In genomic region chr5:34008721-34009120, GRCh38 we compare ENCODE assay signal across 8 cellular contexts. TPM values are rescaled to one million over a fixed set of nuclear protein-coding genes. Genes with fewer than 3 reads are reported as not detected.
A peak's percentile ranks its signal among the peaks of the same experiment; 100 is the strongest.
DNase-seq lines count a peak whose midpoint lies in the region; ATAC-seq, FAIRE-seq and TF ChIP-seq lines count a peak whose summit lies in the region.

No MANE protein-coding gene starts in this region.

- H3K4me1 ChIP-seq in HEK293 (ENCODE audit: control insufficient read depth, insufficient read depth, low read length) (peaks cover 9% of the 10 kb centered on the region), HepG2 (ENCODE audit: insufficient read depth, low read length) (peaks cover 51% of the 10 kb centered on the region), transverse colon (peaks cover 0 to 60% (median 27%) of the 10 kb centered on the region in 4 donors)

- H3K36me3 Mint-ChIP-seq in activated naive CD8-positive, alpha-beta T cell treated with anti-CD3 and anti-CD28 coated beads, Interleukin-2, amount 10 ng/mL, durations not matched to agents 7 days and 5 days: peaks cover 11% of the 10 kb centered on the region

- peaks cover under 1% of the 10 kb centered on the region for H3K9me3 Mint-ChIP-seq in activated naive CD8-positive, alpha-beta T cell treated with anti-CD3 and anti-CD28 coated beads, Interleukin-2, amount 10 ng/mL, durations not matched to agents 7 days and 5 days

- peaks cover 23% of the 10 kb centered on the region for H3K4me1 Mint-ChIP-seq in activated naive CD8-positive, alpha-beta T cell treated with anti-CD3 and anti-CD28 coated beads, Interleukin-2, amount 10 ng/mL, durations not matched to agents 7 days and 5 days

- H4K20me1 ChIP-seq in HepG2 (ENCODE audit: insufficient read depth, low read length): no peaks in the 10 kb centered on the region

- TF ChIP-seq EP300 in HepG2 (IDR thresholded peaks at IDR 0.05; ENCODE audit: low read depth in 2 of 2, low read length in 2 of 2): no peak
- TF ChIP-seq EP300 in HepG2 (CRISPR knock-in tag; IDR thresholded peaks at IDR 0.05; ENCODE audit: borderline replicate concordance): no peak
- no peak for TF ChIP-seq EP300 in transverse colon (IDR thresholded peaks at IDR 0.05; ENCODE audit: low read depth)

- H3K27me3 Mint-ChIP-seq in activated naive CD8-positive, alpha-beta T cell treated with anti-CD3 and anti-CD28 coated beads, Interleukin-2, amount 10 ng/mL, durations not matched to agents 7 days and 5 days: peaks cover 5% of the 10 kb centered on the region

- TF ChIP-seq POLR2A in HepG2 (IDR thresholded peaks at IDR 0.05; ENCODE audit: insufficient read depth in 1 of 2, low read depth in 2 of 2, low read length in 2 of 2): no peak
- TF ChIP-seq POLR2A in transverse colon (IDR thresholded peaks at IDR 0.05): no peak

- CTCF ChIA-PET in HEK293 (lab: Yijun Ruan, JAX) (interaction anchor here (1.1 to 1.7 kb wide), 2 partner anchors 9 to 11 kb away, joined by 3 to 9 read pairs; no protein-coding TSS in a partner anchor), HepG2 (lab: Yijun Ruan, JAX; ENCODE audit: low intra/inter-chr PET ratio, low total read pairs) (no interaction called here)

- H3K36me3 ChIP-seq in HEK293 (ENCODE audit: control insufficient read depth in 2 of 2, insufficient read depth in 1 of 2, low read length in 2 of 2): peaks cover 0 to 11% of the 10 kb centered on the region in 2 experiments; a peak in 1 of 3 replicates
- peaks cover 0 to 11% of the 10 kb centered on the region in 2 experiments; a peak in 2 of 5 replicates for H3K36me3 ChIP-seq in HepG2 (replicated peaks in 1 of 2; ENCODE audit: control insufficient read depth in 1 of 2, insufficient read depth in 2 of 2, low read length in 2 of 2)
- H3K36me3 ChIP-seq in transverse colon: peaks cover 0 to 8% (median 1%) of the 10 kb centered on the region in 4 donors

- no peak for FAIRE-seq in HepG2 (lab: Jason Lieb, UNC)

- H3K27me3 ChIP-seq in HepG2 (ENCODE audit: control insufficient read depth in 1 of 2, insufficient read depth in 2 of 2, low read length in 2 of 2): no peaks in the 10 kb centered on the region; a peak in 1 of 5 replicates
- H3K27me3 ChIP-seq in transverse colon: no peaks in the 10 kb centered on the region

- no peak for ATAC-seq in activated naive CD8-positive, alpha-beta T cell treated with anti-CD3 and anti-CD28 coated beads, Interleukin-2, amount 10 ng/mL, durations not matched to agents 7 days and 5 days (ENCODE audit: low read depth)
- no peak for ATAC-seq in HepG2
- ATAC-seq in HG03521 (IDR thresholded peaks at IDR 0.05; ENCODE audit: unreplicated experiment): no peak

- WGBS in HepG2 (ENCODE audit: low lambda C conversion rate): 2% methylated on average over 2 of the region's 2 CpGs
- 10% methylated on average over 2 of the region's 2 CpGs for WGBS in transverse colon (ENCODE audit: low coverage in 1 of 2), 2 donors

- H3K27ac Mint-ChIP-seq in activated naive CD8-positive, alpha-beta T cell treated with anti-CD3 and anti-CD28 coated beads, Interleukin-2, amount 10 ng/mL, durations not matched to agents 7 days and 5 days: peak overlapping the region; percentile 90

- no peak for TF ChIP-seq RAD21 in HepG2 (CRISPR knock-in tag; IDR thresholded peaks at IDR 0.05)

- POLR2A ChIA-PET in HEK293 (lab: Yijun Ruan, JAX) (interaction anchor here (0.8 to 1.5 kb wide), 10 partner anchors 9 to 920 kb away, joined by 3 to 6 read pairs (median 4); partner anchors contain the start of genes C1QTNF3 and DNAJC21), HepG2 (lab: Yijun Ruan, JAX) (interaction anchor here (0.7 to 2.7 kb wide), 12 partner anchors 9 to 568 kb away, joined by 3 to 49 read pairs (median 8); partner anchors contain the start of gene TARS1)
- POLR2A ChIA-PET in activated naive CD8-positive, alpha-beta T cell treated with anti-CD3 and anti-CD28 coated beads, Interleukin-2, amount 10 ng/mL, durations not matched to agents 7 days and 5 days (lab: Charles Lee): interaction anchor here (1.0 to 1.7 kb wide), 4 partner anchors 12 to 921 kb away, joined by 3 to 13 read pairs (median 6); partner anchors contain the start of gene DNAJC21

- peak overlapping the region; percentile 87 for H3K4me3 Mint-ChIP-seq in activated naive CD8-positive, alpha-beta T cell treated with anti-CD3 and anti-CD28 coated beads, Interleukin-2, amount 10 ng/mL, durations not matched to agents 7 days and 5 days

- intact Hi-C loops in HepG2 (cut with micrococcal nuclease; ENCODE audit: unreplicated experiment): loop anchor here (2.0 kb wide), 1 partner anchor 906 kb away; the partner anchor contains the start of genes BRIX1 and RAD1
- intact Hi-C loops in transverse colon (cut with DNase I; ENCODE audit: low total_unique reads): no loop called here

- peak overlapping the region; percentile 88 for H3K9ac ChIP-seq in HepG2 (ENCODE audit: insufficient read depth, low read depth, low read length)

- peaks cover 14% of the 10 kb centered on the region for H3K79me2 ChIP-seq in HepG2 (ENCODE audit: insufficient read depth, low read length)

- H3K27ac ChIP-seq in HEK293 (ENCODE audit: extremely low read depth, low read depth, low read length): peak overlapping the region; percentile 92; the same call in 1 of the 2 replicates
- peak overlapping the region; percentile 99 for H3K27ac ChIP-seq in HepG2 (ENCODE audit: extremely low read length, insufficient read depth, low read length)
- peak overlapping the region; percentile 89 to 98 (median 97) for H3K27ac ChIP-seq in transverse colon

- H3K9me3 ChIP-seq in HEK293 (ENCODE audit: control insufficient read depth, insufficient read depth, low read depth, low read length) (no peaks in the 10 kb centered on the region; the same call in 1 of the 2 replicates), HepG2 (ENCODE audit: low read length) (no peaks in the 10 kb centered on the region), transverse colon (no peaks in the 10 kb centered on the region)

- peak overlapping the region; percentile 98 for H3K4me2 ChIP-seq in HepG2 (ENCODE audit: low read depth, low read length)

- peak overlapping the region; percentile 46 for H2AFZ ChIP-seq in HepG2 (ENCODE audit: low read length)

- peak overlapping the region; percentile 81; the same call in 1 of the 2 replicates for H3K4me3 ChIP-seq in HEK293 (ENCODE audit: low read depth, low read length)
- H3K4me3 ChIP-seq in HepG2 (replicated peaks in 1 of 3; ENCODE audit: insufficient read depth in 1 of 3, low read depth in 2 of 3, low read length in 3 of 3): peak overlapping the region; percentile 78 to 87 (median 86)
- peak overlapping the region; percentile 28 to 70 (median 64) for H3K4me3 ChIP-seq in transverse colon

- no TSS peak for BruUV-seq in HepG2 (replicated peaks; lab: Mats Ljungman, UMichigan)

- in situ Hi-C loops in HepG2 (cut with HindIII; ENCODE audit: extremely low pct_ligation_motif_present, low pct_unique_long_range_greater_than_20kb) (no loop called here), transverse colon (cut with MboI; ENCODE audit: low pct_ligation_motif_present in 1 of 4, low pct_unique_long_range_greater_than_20kb in 1 of 4, low sequenced_read_pairs in 3 of 4) (loop anchor here in 3 of 4 donors (25.0 kb wide), 2 partner anchors 454 to 904 kb away; partner anchors contain the start of genes BRIX1 (in 2 of the 3) and RAD1 (in 2 of the 3))

- peak; percentile 11 for DNase-seq in A172 (ENCODE audit: low spot score)
- no peak for DNase-seq in activated naive CD8-positive, alpha-beta T cell treated with anti-CD3 and anti-CD28 coated beads, Interleukin-2, amount 10 ng/mL, durations not matched to agents 7 days and 5 days
- no peak for DNase-seq in HepG2 (ENCODE audit: low spot score)
- DNase-seq in transverse colon: no peak
- no peak for DNase-seq in Ammon's horn (ENCODE audit: low spot score)
- DNase-seq in HCEC 1CT: no peak

- TF ChIP-seq CTCF in HEK293 (tag by site-specific recombination; IDR thresholded peaks at IDR 0.05) (no peak), HepG2 (CRISPR knock-in tag; IDR thresholded peaks at IDR 0.05) (no peak), transverse colon (IDR thresholded peaks at IDR 0.05) (no peak)

RNA-seq across cellular contexts. Expression of gene AMACR, which starts 0.9 kb away (rescaled TPM):
- total RNA-seq in A172 (2014; rRNA removed; shearing (Covaris generic)): 16.7 and 25.1 TPM in 2 replicates
- 1 to 10 TPM; 5.9 to 6.1 TPM for total RNA-seq in activated naive CD8-positive, alpha-beta T cell treated with anti-CD3 and anti-CD28 coated beads, Interleukin-2, amount 10 ng/mL, durations not matched to agents 7 days and 5 days
- total RNA-seq in HepG2 (2016; rRNA removed; fragmentation: Illumina TruSeq; extraction: Trizol) (19.7 and 27.7 TPM in 2 replicates), transverse colon (10 to 100 TPM; 39.1 to 88.1 (median 70.6) TPM)
- total RNA-seq in HepG2 (2016; cell fraction: cytosol; rRNA removed; fragmentation: Illumina TruSeq; extraction: Trizol; ENCODE audit: low read depth): 1.8 and 2.6 TPM in 2 replicates
- 20.6 and 25.9 TPM in 2 replicates for total RNA-seq in HepG2 (2016; cell fraction: insoluble cytoplasmic fraction; rRNA removed; fragmentation: Illumina TruSeq; extraction: Trizol)
- total RNA-seq in HepG2 (2016; cell fraction: membrane; rRNA removed; fragmentation: Illumina TruSeq; extraction: Trizol): 4.3 and 5.1 TPM in 2 replicates
- 11.1 and 14.0 TPM in 2 replicates for total RNA-seq in HepG2 (2016; cell fraction: nucleus; rRNA removed; fragmentation: Illumina TruSeq; extraction: Trizol)
- 8.9 and 12.8 TPM in 2 replicates for polyA plus RNA-seq in HepG2 (2011; rRNA removed)
- polyA plus RNA-seq in HepG2 (2011; cell fraction: cytosol; rRNA removed): 10.2 and 15.5 TPM in 2 replicates
- polyA plus RNA-seq in HepG2 (2011; cell fraction: nucleus; rRNA removed): 8.4 and 8.6 TPM in 2 replicates
- polyA plus RNA-seq in HepG2 (2012): 18.2 and 29.1 TPM in 2 replicates
- polyA plus RNA-seq in HepG2 (2016; cell fraction: cytosol; fragmentation: Illumina TruSeq; extraction: Trizol; ENCODE audit: low read depth): 1.9 and 2.0 TPM in 2 replicates
- 26.5 and 27.8 TPM in 2 replicates for polyA plus RNA-seq in HepG2 (2016; cell fraction: insoluble cytoplasmic fraction; fragmentation: Illumina TruSeq; extraction: Trizol; ENCODE audit: low read depth)
- polyA plus RNA-seq in HepG2 (2016; cell fraction: membrane; fragmentation: Illumina TruSeq; extraction: Trizol; ENCODE audit: low read depth): 3.6 and 3.9 TPM in 2 replicates
- 12.7 and 13.2 TPM in 2 replicates for polyA plus RNA-seq in HepG2 (2016; cell fraction: nucleus; fragmentation: Illumina TruSeq; extraction: Trizol; ENCODE audit: insufficient read depth, low read depth)
- polyA minus RNA-seq in HepG2 (2011; rRNA and poly(A)+ RNA removed; ENCODE audit: low replicate concordance): 5.4 and 8.6 TPM in 2 replicates
- polyA minus RNA-seq in HepG2 (2011; cell fraction: cytosol; rRNA and poly(A)+ RNA removed): 10.2 and 11.8 TPM in 2 replicates
- polyA minus RNA-seq in HepG2 (2011; cell fraction: nucleus; rRNA and poly(A)+ RNA removed): 12.7 and 13.4 TPM in 2 replicates

RNA-seq across cellular contexts. Expression of gene SLC45A2, which starts 24.2 kb away (rescaled TPM):
- not detected in 2 replicates for total RNA-seq in A172 (2014; rRNA removed; shearing (Covaris generic))
- total RNA-seq in activated naive CD8-positive, alpha-beta T cell treated with anti-CD3 and anti-CD28 coated beads, Interleukin-2, amount 10 ng/mL, durations not matched to agents 7 days and 5 days: under 1 TPM in 1 of 2 experiments, not detected in 1; 0.40 TPM
- total RNA-seq in HepG2 (2016; rRNA removed; fragmentation: Illumina TruSeq; extraction: Trizol) (0.22 TPM in 1 of 2 replicates, not detected in the other), transverse colon (1 to 10 TPM in 1 of 4 donors, under 1 TPM in 1, not detected in 2; 0.95 to 1.6 TPM)
- total RNA-seq in HepG2 (2016; cell fraction: cytosol; rRNA removed; fragmentation: Illumina TruSeq; extraction: Trizol; ENCODE audit: low read depth): not detected in 2 replicates
- 0.17 TPM in 1 of 2 replicates, not detected in the other for total RNA-seq in HepG2 (2016; cell fraction: insoluble cytoplasmic fraction; rRNA removed; fragmentation: Illumina TruSeq; extraction: Trizol)
- total RNA-seq in HepG2 (2016; cell fraction: membrane; rRNA removed; fragmentation: Illumina TruSeq; extraction: Trizol): not detected in 2 replicates
- 0.34 TPM in 1 of 2 replicates, not detected in the other for total RNA-seq in HepG2 (2016; cell fraction: nucleus; rRNA removed; fragmentation: Illumina TruSeq; extraction: Trizol)
- 0.13 and 0.24 TPM in 2 replicates for polyA plus RNA-seq in HepG2 (2011; rRNA removed)
- polyA plus RNA-seq in HepG2 (2011; cell fraction: cytosol; rRNA removed): 0.13 TPM in 1 of 2 replicates, not detected in the other
- 0.79 and 0.92 TPM in 2 replicates for polyA plus RNA-seq in HepG2 (2011; cell fraction: nucleus; rRNA removed)
- polyA plus RNA-seq in HepG2 (2012): 0.13 and 0.15 TPM in 2 replicates
- not detected in 2 replicates for polyA plus RNA-seq in HepG2 (2016; cell fraction: cytosol; fragmentation: Illumina TruSeq; extraction: Trizol; ENCODE audit: low read depth)
- polyA plus RNA-seq in HepG2 (2016; cell fraction: insoluble cytoplasmic fraction; fragmentation: Illumina TruSeq; extraction: Trizol; ENCODE audit: low read depth): not detected in 2 replicates
- polyA plus RNA-seq in HepG2 (2016; cell fraction: membrane; fragmentation: Illumina TruSeq; extraction: Trizol; ENCODE audit: low read depth): not detected in 2 replicates
- not detected in 2 replicates for polyA plus RNA-seq in HepG2 (2016; cell fraction: nucleus; fragmentation: Illumina TruSeq; extraction: Trizol; ENCODE audit: insufficient read depth, low read depth)
- 0.66 and 0.80 TPM in 2 replicates for polyA minus RNA-seq in HepG2 (2011; rRNA and poly(A)+ RNA removed; ENCODE audit: low replicate concordance)
- not detected in 2 replicates for polyA minus RNA-seq in HepG2 (2011; cell fraction: cytosol; rRNA and poly(A)+ RNA removed)
- polyA minus RNA-seq in HepG2 (2011; cell fraction: nucleus; rRNA and poly(A)+ RNA removed): 2.9 and 4.2 TPM in 2 replicates

RNA-seq across cellular contexts. Expression of gene C1QTNF3, which starts 34.3 kb away (rescaled TPM):
- total RNA-seq in A172 (2014; rRNA removed; shearing (Covaris generic)): not detected in 2 replicates
- total RNA-seq in activated naive CD8-positive, alpha-beta T cell treated with anti-CD3 and anti-CD28 coated beads, Interleukin-2, amount 10 ng/mL, durations not matched to agents 7 days and 5 days: 1 to 10 TPM; 4.1 to 4.8 TPM
- total RNA-seq in HepG2 (2016; rRNA removed; fragmentation: Illumina TruSeq; extraction: Trizol): 1.8 and 3.3 TPM in 2 replicates
- total RNA-seq in HepG2 (2016; cell fraction: cytosol; rRNA removed; fragmentation: Illumina TruSeq; extraction: Trizol; ENCODE audit: low read depth): 0.61 and 0.79 TPM in 2 replicates
- total RNA-seq in HepG2 (2016; cell fraction: insoluble cytoplasmic fraction; rRNA removed; fragmentation: Illumina TruSeq; extraction: Trizol): 1.5 and 3.2 TPM in 2 replicates
- total RNA-seq in HepG2 (2016; cell fraction: membrane; rRNA removed; fragmentation: Illumina TruSeq; extraction: Trizol): 1.5 and 1.9 TPM in 2 replicates
- total RNA-seq in HepG2 (2016; cell fraction: nucleus; rRNA removed; fragmentation: Illumina TruSeq; extraction: Trizol): 8.0 and 8.4 TPM in 2 replicates
- 9.1 and 10.8 TPM in 2 replicates for polyA plus RNA-seq in HepG2 (2011; rRNA removed)
- polyA plus RNA-seq in HepG2 (2011; cell fraction: cytosol; rRNA removed): 1.9 and 3.1 TPM in 2 replicates
- 21.6 and 21.8 TPM in 2 replicates for polyA plus RNA-seq in HepG2 (2011; cell fraction: nucleus; rRNA removed)
- 4.9 and 5.2 TPM in 2 replicates for polyA plus RNA-seq in HepG2 (2012)
- 0.72 and 0.79 TPM in 2 replicates for polyA plus RNA-seq in HepG2 (2016; cell fraction: cytosol; fragmentation: Illumina TruSeq; extraction: Trizol; ENCODE audit: low read depth)
- 2.0 and 3.0 TPM in 2 replicates for polyA plus RNA-seq in HepG2 (2016; cell fraction: insoluble cytoplasmic fraction; fragmentation: Illumina TruSeq; extraction: Trizol; ENCODE audit: low read depth)
- polyA plus RNA-seq in HepG2 (2016; cell fraction: membrane; fragmentation: Illumina TruSeq; extraction: Trizol; ENCODE audit: low read depth): 1.2 and 1.8 TPM in 2 replicates
- polyA plus RNA-seq in HepG2 (2016; cell fraction: nucleus; fragmentation: Illumina TruSeq; extraction: Trizol; ENCODE audit: insufficient read depth, low read depth): 23.2 and 24.2 TPM in 2 replicates
- polyA minus RNA-seq in HepG2 (2011; rRNA and poly(A)+ RNA removed; ENCODE audit: low replicate concordance): 2.5 and 3.3 TPM in 2 replicates
- 0.59 TPM in 1 of 2 replicates, not detected in the other for polyA minus RNA-seq in HepG2 (2011; cell fraction: cytosol; rRNA and poly(A)+ RNA removed)
- 29.5 and 30.0 TPM in 2 replicates for polyA minus RNA-seq in HepG2 (2011; cell fraction: nucleus; rRNA and poly(A)+ RNA removed)
- total RNA-seq in transverse colon: 10 to 100 TPM in 1 of 4 donors, 1 to 10 TPM in 3; 6.6 to 13.3 (median 7.6) TPM
